28 cellular contexts compared by ENCODE assay signal in genomic region chr7:124722292-124722691, GRCh38. TPM values are rescaled to one million over a fixed set of nuclear protein-coding genes. Genes with fewer than 3 reads are reported as not detected.
DNase-seq lines count a peak whose midpoint lies in the region; ATAC-seq and TF ChIP-seq lines count a peak whose summit lies in the region.
"Had no signal": no experiment of that assay in that cellular context is flagged by ENCODE, and none has a peak within 500 bp of the region (broad histone marks: within the 10 kb centered on the region; RNA-seq: fewer than 3 reads in every experiment).

No MANE protein-coding gene starts in this region.

- H3K4me1 ChIP-seq in mammary epithelial cell (ENCODE audit: insufficient read depth, low read length), result peaks cover 4% of the 10 kb centered on the region
- H3K4me1 ChIP-seq: breast epithelium, upper lobe of left lung had no signal

- H3K9me3 Mint-ChIP-seq in MCF 10A (ENCODE audit: unreplicated experiment), result no peaks in the 10 kb centered on the region
- H3K9me3 Mint-ChIP-seq: activated CD4-positive, alpha-beta T cell treated with anti-CD3 and anti-CD28 coated beads, Interleukin-2, amount 10 ng/mL, durations not matched to agents 7 days and 5 days; activated naive CD8-positive, alpha-beta T cell treated with anti-CD3 and anti-CD28 coated beads, Interleukin-2, amount 50 U/mL, for 24 hours; neural progenitor cell had no signal

- H3K9me3 ChIP-seq in mammary epithelial cell (replicated peaks; ENCODE audit: insufficient read depth, low read length), result no peaks in the 10 kb centered on the region
- H3K9me3 ChIP-seq: breast epithelium, upper lobe of left lung had no signal

- BruUV-seq in MCF 10A (replicated peaks; lab: Mats Ljungman, UMichigan) (no TSS peak), mammary epithelial cell (replicated peaks; lab: Mats Ljungman, UMichigan) (no TSS peak)

- no peak overlapping the region for H3K27ac Mint-ChIP-seq in MCF 10A (ENCODE audit: low read depth, unreplicated experiment)
- H3K27ac Mint-ChIP-seq: activated CD4-positive, alpha-beta T cell treated with anti-CD3 and anti-CD28 coated beads, Interleukin-2, amount 10 ng/mL, durations not matched to agents 7 days and 5 days; activated naive CD8-positive, alpha-beta T cell treated with anti-CD3 and anti-CD28 coated beads, Interleukin-2, amount 50 U/mL, for 24 hours; neural progenitor cell; progenitor cell of endocrine pancreas; T-cell had no signal

- H3K27ac ChIP-seq in mammary epithelial cell (ENCODE audit: insufficient read depth, low read depth, low read length) (no peak overlapping the region), cingulate gyrus (ENCODE audit: low read depth, low read length) (peak overlapping the region; percentile 91)
- H3K27ac ChIP-seq: 22Rv1, breast epithelium, GM23248, neural progenitor cell, skin epidermis, upper lobe of left lung had no signal

- 67% methylated on average over 3 of the region's 3 CpGs for WGBS in mammary epithelial cell (ENCODE audit: low coverage, missing lambda C conversion rate)

- H3K4me2 ChIP-seq in mammary epithelial cell (ENCODE audit: insufficient read depth, low read depth, low read length), result no peak overlapping the region
- H3K4me2 ChIP-seq: neural progenitor cell had no signal

- H3K4me3 ChIP-seq in mammary epithelial cell (replicated peaks in 1 of 3; ENCODE audit: insufficient read depth in 1 of 3, low read depth in 2 of 3, low read length in 3 of 3), result no peak overlapping the region
- H3K4me3 ChIP-seq: breast epithelium, GM23248, neural progenitor cell, skin epidermis, upper lobe of left lung had no signal

- no peaks in the 10 kb centered on the region for H3K36me3 ChIP-seq in mammary epithelial cell (ENCODE audit: insufficient read depth, low read length)
- H3K36me3 ChIP-seq: breast epithelium, neural progenitor cell, upper lobe of left lung had no signal

- in situ Hi-C loops in mammary epithelial cell (cut with MboI; ENCODE audit: low sequenced_read_pairs in 2 of 2), result no loop called here

- DNase-seq in MCF 10A (ENCODE audit: unreplicated experiment) (peak; percentile 23), mammary epithelial cell (no peak), hepatic stellate cell (ENCODE audit: low spot score) (peak; percentile 11), NCI-H2171 treated with DMSO at 0.1 percent for 48 hours (lab: John Stamatoyannopoulos, UW) (no peak), NCI-H128 (lab: John Stamatoyannopoulos, UW; ENCODE audit: unreplicated experiment) (no peak)
- DNase-seq: activated CD4-positive, alpha-beta T cell treated with anti-CD3 and anti-CD28 coated beads, Interleukin-2, amount 10 ng/mL, durations not matched to agents 7 days and 5 days; activated CD8-positive, alpha-beta memory T cell treated with anti-CD3 and anti-CD28 coated beads, Interleukin-2, amount 50 U/mL, for 48 hours; activated effector memory CD4-positive, alpha-beta T cell treated with Interleukin-2 at 50 U/mL for 16 hours; activated naive CD8-positive, alpha-beta T cell treated with anti-CD3 and anti-CD28 coated beads, Interleukin-2, amount 50 U/mL, for 24 hours; glutamatergic neuron; GM23248; left ventricle myocardium superior; NCI-H1694; NCI-H82; OCI-M1; SHP77 treated with DMSO at 0.1 percent for 48 hours; stimulated activated naive CD8-positive, alpha-beta T cell treated with anti-CD3 and anti-CD28 coated beads, Interleukin-15, Interleukin-2, amounts not matched to agents 100 U/mL and 50 U/mL, for 24 hours; T-cell; upper lobe of left lung had no signal

- H3K4me1 Mint-ChIP-seq in MCF 10A (ENCODE audit: insufficient read depth, unreplicated experiment), result peaks cover 11% of the 10 kb centered on the region
- H3K4me1 Mint-ChIP-seq: activated CD4-positive, alpha-beta T cell treated with anti-CD3 and anti-CD28 coated beads, Interleukin-2, amount 10 ng/mL, durations not matched to agents 7 days and 5 days; activated naive CD8-positive, alpha-beta T cell treated with anti-CD3 and anti-CD28 coated beads, Interleukin-2, amount 50 U/mL, for 24 hours; T-cell had no signal

- no peak for TF ChIP-seq CTCF in MCF 10A (IDR thresholded peaks at IDR 0.05; ENCODE audit: unreplicated experiment)
- no peak for TF ChIP-seq CTCF in mammary epithelial cell (conservative IDR thresholded peaks at IDR 0.05 in 1 of 2, IDR thresholded peaks at IDR 0.05 in 1 of 2; ENCODE audit: extremely low read depth in 1 of 2, insufficient read depth in 1 of 2, low read depth in 1 of 2, low read length in 2 of 2)

- no peaks in the 10 kb centered on the region for H4K20me1 ChIP-seq in mammary epithelial cell (ENCODE audit: insufficient read depth, low read length)

- no peaks in the 10 kb centered on the region for H3K36me3 Mint-ChIP-seq in MCF 10A (ENCODE audit: insufficient read depth, unreplicated experiment)
- H3K36me3 Mint-ChIP-seq: neural progenitor cell, T-cell had no signal

- POLR2A ChIA-PET in MCF 10A (lab: Yijun Ruan, JAX), result interaction anchor here (4.0 to 6.8 kb wide), 2 partner anchors 11 to 20 kb away, joined by 14 to 36 read pairs; no protein-coding TSS in a partner anchor

- ATAC-seq in GM21737 (IDR thresholded peaks at IDR 0.05; ENCODE audit: unreplicated experiment), result no peak
- ATAC-seq in HG03135 (IDR thresholded peaks at IDR 0.05; ENCODE audit: unreplicated experiment), result no peak
- ATAC-seq: activated naive CD8-positive, alpha-beta T cell treated with anti-CD3 and anti-CD28 coated beads, Interleukin-2, amount 50 U/mL, for 24 hours; left ventricle myocardium superior; stimulated activated naive CD8-positive, alpha-beta T cell treated with anti-CD3 and anti-CD28 coated beads, Interleukin-15, Interleukin-2, amounts not matched to agents 100 U/mL and 50 U/mL, for 24 hours; T-cell had no signal

- intact Hi-C loops in MCF 10A (cut with micrococcal nuclease), result no loop called here
- intact Hi-C loops in mammary epithelial cell (cut with micrococcal nuclease), result no loop called here

- no peaks in the 10 kb centered on the region for H3K79me2 ChIP-seq in mammary epithelial cell (ENCODE audit: insufficient read depth, low read length)

- dilution Hi-C loops in mammary epithelial cell (cut with HindIII; ENCODE audit: low sequenced_read_pairs), result no loop called here

- no peak overlapping the region for H3K9ac ChIP-seq in mammary epithelial cell (ENCODE audit: insufficient read depth, low read length)
- H3K9ac ChIP-seq: GM23248, neural progenitor cell had no signal

- no peak overlapping the region for H2AFZ ChIP-seq in mammary epithelial cell (ENCODE audit: low read depth, low read length)
- H2AFZ ChIP-seq: GM23248, neural progenitor cell had no signal

- no peak overlapping the region for H3K4me3 Mint-ChIP-seq in MCF 10A (ENCODE audit: unreplicated experiment)
- H3K4me3 Mint-ChIP-seq: activated CD4-positive, alpha-beta T cell treated with anti-CD3 and anti-CD28 coated beads, Interleukin-2, amount 10 ng/mL, durations not matched to agents 7 days and 5 days; activated naive CD8-positive, alpha-beta T cell treated with anti-CD3 and anti-CD28 coated beads, Interleukin-2, amount 50 U/mL, for 24 hours; neural progenitor cell; T-cell had no signal

- H3K27me3 Mint-ChIP-seq in MCF 10A (ENCODE audit: insufficient read depth, unreplicated experiment), result no peaks in the 10 kb centered on the region
- H3K27me3 Mint-ChIP-seq: activated CD4-positive, alpha-beta T cell treated with anti-CD3 and anti-CD28 coated beads, Interleukin-2, amount 10 ng/mL, durations not matched to agents 7 days and 5 days; activated naive CD8-positive, alpha-beta T cell treated with anti-CD3 and anti-CD28 coated beads, Interleukin-2, amount 50 U/mL, for 24 hours; progenitor cell of endocrine pancreas had no signal

- no peaks in the 10 kb centered on the region for H3K27me3 ChIP-seq in mammary epithelial cell (ENCODE audit: insufficient read depth, low read length)
- H3K27me3 ChIP-seq: breast epithelium, neural progenitor cell, upper lobe of left lung had no signal

- CTCF ChIA-PET in MCF 10A (lab: Yijun Ruan, JAX) (no interaction called here), mammary epithelial cell (lab: Charles Lee; ENCODE audit: low non-redundant PET) (no interaction called here)

RNA-seq across cellular contexts. Expression of gene GPR37, which starts 43.3 kb away (rescaled TPM):
- total RNA-seq in MCF 10A (2022) (1.9 TPM in 2 replicates), mammary epithelial cell (1 to 10 TPM in 1 of 2 donors, under 1 TPM in 1; 0.85 to 1.2 TPM)
- 0.08 TPM for polyA plus RNA-seq in mammary epithelial cell
- 0.21 TPM for polyA minus RNA-seq in mammary epithelial cell
- total RNA-seq: activated CD4-positive, alpha-beta T cell treated with anti-CD3 and anti-CD28 coated beads, Interleukin-2, amount 10 ng/mL, durations not matched to agents 7 days and 5 days; G401; GM23248; left ventricle myocardium superior; T-cell had no signal
- polyA plus RNA-seq: GM23248 had no signal

Comparison
In these comparisons a context has a peak if more than half of its experiments do, and no peak if none do; other contexts are left out.
1. DNase-seq: peak in MCF 10A (single experiment) and hepatic stellate cell (single experiment); none in mammary epithelial cell (single experiment), NCI-H2171 treated with DMSO at 0.1 percent for 48 hours (single experiment) and NCI-H128 (single experiment).